ENCODE assay signal across 10 cellular contexts in genomic region chr15:41970456-41970855, GRCh38. TPM values are rescaled to one million over a fixed set of nuclear protein-coding genes. Genes with fewer than 3 reads are reported as not detected.
DNase-seq lines count a peak whose midpoint lies in the region; FAIRE-seq and TF ChIP-seq lines count a peak whose summit lies in the region.
"Had no signal": no experiment of that assay in that cellular context is flagged by ENCODE, and none has a peak within 500 bp of the region (broad histone marks: within the 10 kb centered on the region; RNA-seq: fewer than 3 reads in every experiment).

No MANE protein-coding gene starts in this region.

- no peaks in the 10 kb centered on the region for H3K27me3 ChIP-seq in subcutaneous abdominal adipose tissue (ENCODE audit: control insufficient read depth in 5 of 5, insufficient read depth in 4 of 5, low read length in 5 of 5)

- H3K27ac ChIP-seq in kidney (ENCODE audit: low read depth in 2 of 2, low read length in 2 of 2) (no peak overlapping the region), subcutaneous abdominal adipose tissue (ENCODE audit: low read depth, low read length) (peak overlapping the region; percentile 83)

- H3K9ac ChIP-seq in kidney (ENCODE audit: low read length in 2 of 2) (no peak overlapping the region), subcutaneous abdominal adipose tissue (ENCODE audit: low read length in 5 of 5) (no peak overlapping the region)

- H3K4me1 Mint-ChIP-seq in activated T-helper 1 cell treated with anti-CD3 and anti-CD28 coated beads, Interleukin-12 subunit alpha, Interleukin-12 subunit beta, Interleukin-2, Interleukin-4 antibody, amounts not matched to agents 30 ng/mL and 10 ng/mL and 1 ng/mL, durations not matched to agents 14 hours and 24 hours and 36 hours (ENCODE audit: low read depth): peaks cover 72% of the 10 kb centered on the region

- H3K4me3 Mint-ChIP-seq in activated T-helper 1 cell treated with anti-CD3 and anti-CD28 coated beads, Interleukin-12 subunit alpha, Interleukin-12 subunit beta, Interleukin-2, Interleukin-4 antibody, amounts not matched to agents 30 ng/mL and 10 ng/mL and 1 ng/mL, durations not matched to agents 14 hours and 24 hours and 36 hours: peak overlapping the region; percentile 91

- no peaks in the 10 kb centered on the region for H3K27me3 Mint-ChIP-seq in activated T-helper 1 cell treated with anti-CD3 and anti-CD28 coated beads, Interleukin-12 subunit alpha, Interleukin-12 subunit beta, Interleukin-2, Interleukin-4 antibody, amounts not matched to agents 30 ng/mL and 10 ng/mL and 1 ng/mL, durations not matched to agents 14 hours and 24 hours and 36 hours (ENCODE audit: insufficient read depth)

- H3K9me3 ChIP-seq in kidney (ENCODE audit: control insufficient read depth in 1 of 2, low read length in 2 of 2) (no peaks in the 10 kb centered on the region), subcutaneous abdominal adipose tissue (ENCODE audit: control insufficient read depth in 5 of 5, low read length in 5 of 5) (no peaks in the 10 kb centered on the region)

- intact Hi-C loops in activated T-helper 1 cell treated with anti-CD3 and anti-CD28 coated beads, Interleukin-12 subunit alpha, Interleukin-12 subunit beta, Interleukin-2, Interleukin-4 antibody, amounts not matched to agents 30 ng/mL and 10 ng/mL and 1 ng/mL, durations not matched to agents 14 hours and 24 hours and 36 hours (cut with micrococcal nuclease): loop anchor here (1.0 to 10.0 kb wide), 7 partner anchors 13 to 952 kb away; partner anchors contain the start of genes ITPKA, JMJD7, MAPKBP1 and TTBK2
- intact Hi-C loops in kidney (cut with DNase I): no loop called here

- H3K36me3 ChIP-seq in kidney (ENCODE audit: control insufficient read depth in 1 of 2, insufficient read depth in 2 of 2, low read length in 2 of 2) (no peaks in the 10 kb centered on the region), subcutaneous abdominal adipose tissue (ENCODE audit: control insufficient read depth in 5 of 5, insufficient read depth in 5 of 5, low read length in 5 of 5) (no peaks in the 10 kb centered on the region)

- DNase-seq in activated CD8-positive, alpha-beta memory T cell treated with anti-CD3 and anti-CD28 coated beads for 24 hours: peak; percentile 17
- DNase-seq in activated CD8-positive, alpha-beta memory T cell treated with anti-CD3 and anti-CD28 coated beads, Interleukin-2, amount 50 U/mL, for 4 hours: no peak
- no peak for DNase-seq in activated T-helper 1 cell treated with anti-CD3 and anti-CD28 coated beads, Interleukin-12 subunit alpha, Interleukin-12 subunit beta, Interleukin-2, Interleukin-4 antibody, amounts not matched to agents 30 ng/mL and 10 ng/mL and 1 ng/mL, durations not matched to agents 14 hours and 24 hours and 36 hours (ENCODE audit: low spot score)
- DNase-seq in kidney (no peak), NCI-H2196 treated with DMSO at 0.1 percent for 48 hours (lab: John Stamatoyannopoulos, UW; ENCODE audit: unreplicated experiment) (no peak), nucleus accumbens (lab: John Stamatoyannopoulos, UW) (no peak), DMS79 treated with DMSO at 0.1 percent for 48 hours (lab: John Stamatoyannopoulos, UW) (no peak)
- DNase-seq: NCI-H524; stimulated activated CD4-positive, alpha-beta T cell treated with anti-CD3 and anti-CD28 coated beads, Interleukin-4, amount 100 ng/mL, for 1 hour had no signal

- peak overlapping the region; percentile 72 to 88 for H3K4me3 ChIP-seq in kidney (ENCODE audit: low read length in 2 of 2)
- peak overlapping the region; percentile 20 to 100 (median 96) for H3K4me3 ChIP-seq in subcutaneous abdominal adipose tissue (ENCODE audit: low read depth in 1 of 5, low read length in 5 of 5)

- H3K4me1 ChIP-seq in kidney (ENCODE audit: control insufficient read depth in 1 of 2, insufficient read depth in 1 of 2, low read depth in 1 of 2, low read length in 2 of 2): peaks cover 0 to 22% of the 10 kb centered on the region in 2 donors
- peaks cover 1 to 61% (median 56%) of the 10 kb centered on the region in 5 donors for H3K4me1 ChIP-seq in subcutaneous abdominal adipose tissue (ENCODE audit: control insufficient read depth in 5 of 5, insufficient read depth in 5 of 5, low read length in 5 of 5)

- FAIRE-seq in kidney (lab: Jason Lieb, UNC): no peak

- H3K36me3 Mint-ChIP-seq in activated T-helper 1 cell treated with anti-CD3 and anti-CD28 coated beads, Interleukin-12 subunit alpha, Interleukin-12 subunit beta, Interleukin-2, Interleukin-4 antibody, amounts not matched to agents 30 ng/mL and 10 ng/mL and 1 ng/mL, durations not matched to agents 14 hours and 24 hours and 36 hours (ENCODE audit: low read depth): peaks cover 25% of the 10 kb centered on the region

- TF ChIP-seq CTCF in kidney (IDR thresholded peaks at IDR 0.05; ENCODE audit: borderline replicate concordance, extremely low read depth, insufficient read depth): no peak

- H3K27ac Mint-ChIP-seq in activated T-helper 1 cell treated with anti-CD3 and anti-CD28 coated beads, Interleukin-12 subunit alpha, Interleukin-12 subunit beta, Interleukin-2, Interleukin-4 antibody, amounts not matched to agents 30 ng/mL and 10 ng/mL and 1 ng/mL, durations not matched to agents 14 hours and 24 hours and 36 hours: peak overlapping the region; percentile 91

- no peaks in the 10 kb centered on the region for H3K9me3 Mint-ChIP-seq in activated T-helper 1 cell treated with anti-CD3 and anti-CD28 coated beads, Interleukin-12 subunit alpha, Interleukin-12 subunit beta, Interleukin-2, Interleukin-4 antibody, amounts not matched to agents 30 ng/mL and 10 ng/mL and 1 ng/mL, durations not matched to agents 14 hours and 24 hours and 36 hours

RNA-seq across cellular contexts. Expression of gene EHD4, which starts 1.9 kb away (rescaled TPM):
- 29.5 and 30.1 TPM in 2 replicates for total RNA-seq in activated T-helper 1 cell treated with anti-CD3 and anti-CD28 coated beads, Interleukin-12 subunit alpha, Interleukin-12 subunit beta, Interleukin-2, Interleukin-4 antibody, amounts not matched to agents 30 ng/mL and 10 ng/mL and 1 ng/mL, durations not matched to agents 14 hours and 24 hours and 36 hours
- total RNA-seq in kidney: 38.5 TPM
- 15.7 TPM for polyA plus RNA-seq in kidney (ENCODE audit: insufficient read depth, low read depth, low replicate concordance)

RNA-seq across cellular contexts. Expression of gene PLA2G4E, which starts 50.4 kb away (rescaled TPM):
- not detected in 2 replicates for total RNA-seq in activated T-helper 1 cell treated with anti-CD3 and anti-CD28 coated beads, Interleukin-12 subunit alpha, Interleukin-12 subunit beta, Interleukin-2, Interleukin-4 antibody, amounts not matched to agents 30 ng/mL and 10 ng/mL and 1 ng/mL, durations not matched to agents 14 hours and 24 hours and 36 hours
- not detected for total RNA-seq in kidney
- not detected for polyA plus RNA-seq in kidney (ENCODE audit: insufficient read depth, low read depth, low replicate concordance)
